17 cellular contexts compared by ENCODE assay signal in genomic region chr5:134462047-134462575, GRCh38.
"Had no signal": no experiment of that assay in that cellular context is flagged by ENCODE, and none has a peak within 500 bp of the region (broad histone marks: within the 10 kb centered on the region; RNA-seq: fewer than 3 reads in every experiment).

No MANE protein-coding gene starts in this region.

- H3K9me3 ChIP-seq: breast epithelium, esophagus squamous epithelium, thoracic aorta had no signal

- H3K36me3 ChIP-seq: breast epithelium, esophagus squamous epithelium, thoracic aorta, WERI-Rb-1 had no signal

- H3K27ac ChIP-seq: breast epithelium, esophagus squamous epithelium, thoracic aorta, WERI-Rb-1 had no signal

- DNase-seq: activated CD4-positive, alpha-beta T cell treated with anti-CD3 and anti-CD28 coated beads for 36 hours; activated CD8-positive, alpha-beta memory T cell treated with anti-CD3 and anti-CD28 coated beads, Interleukin-2, amount 50 U/mL, for 4 hours; activated CD8-positive, alpha-beta T cell treated with anti-CD3 and anti-CD28 coated beads for 36 hours; activated naive CD4-positive, alpha-beta T cell; activated T-cell treated with anti-CD3 and anti-CD28 coated beads, Interleukin-2, amount 50 U/mL, for 72 hours; esophagus squamous epithelium; foreskin fibroblast; left ventricle myocardium superior; midbrain; naive B cell; stimulated activated CD4-positive, alpha-beta T cell treated with anti-CD3 and anti-CD28 coated beads, Interleukin-2, amount 100 ng/mL, for 48 hours; stimulated activated naive CD4-positive, alpha-beta T cell treated with Interleukin-2 at 50 U/mL for 16 hours; T-cell; T1000; WERI-Rb-1 had no signal

- ATAC-seq: activated CD4-positive, alpha-beta T cell treated with anti-CD3 and anti-CD28 coated beads for 36 hours; activated CD8-positive, alpha-beta T cell treated with anti-CD3 and anti-CD28 coated beads for 36 hours; activated T-cell treated with anti-CD3 and anti-CD28 coated beads, Interleukin-2, amount 50 U/mL, for 72 hours; left ventricle myocardium superior; T-cell had no signal

- H3K27me3 ChIP-seq: breast epithelium, esophagus squamous epithelium had no signal

- H3K4me3 ChIP-seq: breast epithelium, esophagus squamous epithelium, thoracic aorta had no signal
